8 cellular contexts compared by ENCODE assay signal in genomic region chr1:26530540-26530897, GRCh38. TPM values are rescaled to one million over a fixed set of nuclear protein-coding genes. Genes with fewer than 3 reads are reported as not detected.
DNase-seq lines count a peak whose midpoint lies in the region; ATAC-seq, FAIRE-seq and TF ChIP-seq lines count a peak whose summit lies in the region.

No MANE protein-coding gene starts in this region.

- DNase-seq in GM06990 (ENCODE audit: extremely low read depth, insufficient read length) (no peak), endothelial cell of umbilical vein (ENCODE audit: low read depth, low spot score) (no peak), progenitor cell of endocrine pancreas (ENCODE audit: low spot score, unreplicated experiment) (no peak), NCI-H510A treated with DMSO at 0.1 percent for 48 hours (lab: John Stamatoyannopoulos, UW) (no peak)
- no peak for DNase-seq in activated CD4-positive, alpha-beta T cell treated with anti-CD3 and anti-CD28 coated beads for 4 hours
- DNase-seq in stimulated activated CD8-positive, alpha-beta memory T cell treated with anti-CD3 and anti-CD28 coated beads, Interleukin-4, amount 100 ng/mL, for 48 hours = no peak

- ATAC-seq in GM18907 (IDR thresholded peaks at IDR 0.05; ENCODE audit: unreplicated experiment) = no peak

- H3K4me3 Mint-ChIP-seq in progenitor cell of endocrine pancreas (ENCODE audit: low read depth) = peak overlapping the region; percentile 81

- dilution Hi-C loops in endothelial cell of umbilical vein (cut with MboI; ENCODE audit: extremely low pct_ligation_motif_present, low sequenced_read_pairs) = no loop called here

- H3K36me3 Mint-ChIP-seq in progenitor cell of endocrine pancreas (ENCODE audit: insufficient read depth) = no peaks in the 10 kb centered on the region

- no peaks in the 10 kb centered on the region for H3K9me1 ChIP-seq in endothelial cell of umbilical vein (replicated peaks; ENCODE audit: control insufficient read depth, extremely low read depth, insufficient read depth, low read length)

- peak overlapping the region; percentile 80 for H3K4me3 ChIP-seq in GM06990 (replicated peaks; ENCODE audit: low read depth, low read length)
- H3K4me3 ChIP-seq in OCI-LY1 (ENCODE audit: low read depth, low read length, poor library complexity, severe bottlenecking) = peak overlapping the region; percentile 60
- H3K4me3 ChIP-seq in endothelial cell of umbilical vein (replicated peaks in 1 of 3; ENCODE audit: insufficient read depth in 1 of 3, low read depth in 1 of 3, low read length in 3 of 3) = peak overlapping the region in 2 of 3 experiments; percentile 50 to 70

- TF ChIP-seq POLR2A in endothelial cell of umbilical vein (IDR thresholded peaks at IDR 0.05; ENCODE audit: low read depth, low read length) = no peak

- CTCF ChIA-PET in endothelial cell of umbilical vein (lab: Charles Lee) = interaction anchor here (1.5 to 3.7 kb wide), 2 partner anchors 9 to 30 kb away, joined by 16 to 30 read pairs; no protein-coding TSS in a partner anchor

- intact Hi-C loops in endothelial cell of umbilical vein (cut with micrococcal nuclease) = no loop called here

- H3K4me2 ChIP-seq in OCI-LY1 (ENCODE audit: low read length) = peak overlapping the region; percentile 67
- H3K4me2 ChIP-seq in endothelial cell of umbilical vein (ENCODE audit: insufficient read depth, low read length) = peak overlapping the region; percentile 42

- H3K27ac Mint-ChIP-seq in progenitor cell of endocrine pancreas = peak overlapping the region; percentile 84

- H4K20me1 ChIP-seq in OCI-LY1 (ENCODE audit: insufficient read depth, low read length) = no peaks in the 10 kb centered on the region
- H4K20me1 ChIP-seq in endothelial cell of umbilical vein (replicated peaks; ENCODE audit: control insufficient read depth, extremely low read depth, insufficient read depth, low read length) = no peaks in the 10 kb centered on the region

- H3F3A ChIP-seq in OCI-LY1 (ENCODE audit: insufficient read depth, low read length) = no peaks in the 10 kb centered on the region

- no peak for TF ChIP-seq CTCF in GM06990 (IDR thresholded peaks at IDR 0.05; ENCODE audit: insufficient read depth, low read length, poor library complexity, severe bottlenecking)
- TF ChIP-seq CTCF in OCI-LY1 (IDR thresholded peaks at IDR 0.05; ENCODE audit: low read length) = no peak
- TF ChIP-seq CTCF in endothelial cell of umbilical vein (IDR thresholded peaks at IDR 0.05; ENCODE audit: extremely low read depth in 1 of 2, insufficient read depth in 1 of 2, low read depth in 1 of 2, low read length in 2 of 2) = no peak
- no peak for TF ChIP-seq CTCF in progenitor cell of endocrine pancreas (IDR thresholded peaks at IDR 0.05; ENCODE audit: unreplicated experiment)

- peak overlapping the region; percentile 72 for H3K9ac ChIP-seq in OCI-LY1 (ENCODE audit: low read length)
- H3K9ac ChIP-seq in endothelial cell of umbilical vein (replicated peaks; ENCODE audit: extremely low read depth, insufficient read depth, low read length) = no peak overlapping the region

- peaks cover 35% of the 10 kb centered on the region for H3K4me1 ChIP-seq in OCI-LY1 (ENCODE audit: insufficient read depth, low read length, severe bottlenecking)
- peaks cover 10% of the 10 kb centered on the region for H3K4me1 ChIP-seq in endothelial cell of umbilical vein (ENCODE audit: control insufficient read depth, extremely low read depth, insufficient read depth, low read length)

- H2AFZ ChIP-seq in OCI-LY1 (ENCODE audit: low read length) (no peak overlapping the region), endothelial cell of umbilical vein (ENCODE audit: low read depth, low read length) (peak overlapping the region; percentile 97)

- H3K4me1 Mint-ChIP-seq in progenitor cell of endocrine pancreas (ENCODE audit: low read depth) = peaks cover 15% of the 10 kb centered on the region

- H3K27ac ChIP-seq in OCI-LY1 (ENCODE audit: low read depth, low read length, poor library complexity, severe bottlenecking) = peak overlapping the region; percentile 45
- H3K27ac ChIP-seq in endothelial cell of umbilical vein (ENCODE audit: insufficient read depth, low read depth, low read length) = no peak overlapping the region

- no peaks in the 10 kb centered on the region; the same call in 1 of the 2 replicates for H3K36me3 ChIP-seq in GM06990 (ENCODE audit: control insufficient read depth, insufficient read depth, low read length)
- no peaks in the 10 kb centered on the region for H3K36me3 ChIP-seq in OCI-LY1 (ENCODE audit: insufficient read depth, low read length)
- no peaks in the 10 kb centered on the region for H3K36me3 ChIP-seq in endothelial cell of umbilical vein (ENCODE audit: control insufficient read depth in 2 of 2, extremely low read depth in 1 of 2, insufficient read depth in 2 of 2, low read length in 2 of 2)

- peaks cover 3% of the 10 kb centered on the region for H3K27me3 Mint-ChIP-seq in progenitor cell of endocrine pancreas

- H3K9me3 Mint-ChIP-seq in progenitor cell of endocrine pancreas (ENCODE audit: low read depth) = no peaks in the 10 kb centered on the region

- no peak for FAIRE-seq in endothelial cell of umbilical vein (lab: Jason Lieb, UNC)

- BruUV-seq in endothelial cell of umbilical vein (replicated peaks; lab: Mats Ljungman, UMichigan) = no TSS peak

- no peaks in the 10 kb centered on the region for H3K79me2 ChIP-seq in OCI-LY1 (ENCODE audit: insufficient read depth, low read length)
- no peaks in the 10 kb centered on the region for H3K79me2 ChIP-seq in endothelial cell of umbilical vein (ENCODE audit: control insufficient read depth, insufficient read depth, low read length)

- POLR2A ChIA-PET in endothelial cell of umbilical vein (lab: Charles Lee) = no interaction called here

- no peaks in the 10 kb centered on the region for H3K27me3 ChIP-seq in GM06990 (replicated peaks; ENCODE audit: control insufficient read depth, insufficient read depth, low read length)
- no peaks in the 10 kb centered on the region for H3K27me3 ChIP-seq in OCI-LY1 (ENCODE audit: insufficient read depth, low read length)
- H3K27me3 ChIP-seq in endothelial cell of umbilical vein (ENCODE audit: control insufficient read depth in 2 of 2, insufficient read depth in 2 of 2, low read length in 2 of 2) = no peaks in the 10 kb centered on the region

- no peaks in the 10 kb centered on the region for H3K9me3 ChIP-seq in OCI-LY1 (ENCODE audit: low read length)
- H3K9me3 ChIP-seq in endothelial cell of umbilical vein (replicated peaks; ENCODE audit: control insufficient read depth, insufficient read depth, low read length) = no peaks in the 10 kb centered on the region

- H3K9me2 ChIP-seq in OCI-LY1 (ENCODE audit: low read depth, low read length) = no peaks in the 10 kb centered on the region

TF ChIP-seq in endothelial cell of umbilical vein, 7 proteins besides CTCF, POLR2A, EP300 and RAD21:
- no peak for TF ChIP-seq GATA2 (IDR thresholded peaks at IDR 0.05; ENCODE audit: insufficient read depth, insufficient read length, low read depth, low read length)
- TF ChIP-seq FOS (IDR thresholded peaks at IDR 0.05; ENCODE audit: borderline replicate concordance, insufficient read depth, low read length) = no peak

RNA-seq across cellular contexts. Expression of gene RPS6KA1, which starts 1.0 kb away (rescaled TPM):
- total RNA-seq in endothelial cell of umbilical vein (13.3 and 15.5 TPM in 2 replicates), progenitor cell of endocrine pancreas (26.7 and 29.6 TPM in 2 replicates)
- polyA plus RNA-seq in endothelial cell of umbilical vein = 6.7 and 7.2 TPM in 2 replicates
- 8.1 and 9.0 TPM in 2 replicates for polyA plus RNA-seq in endothelial cell of umbilical vein (2011; cell fraction: cytosol; rRNA removed)
- polyA plus RNA-seq in endothelial cell of umbilical vein (2011; cell fraction: nucleus; rRNA removed) = 8.5 and 9.3 TPM in 2 replicates
- polyA plus RNA-seq in endothelial cell of umbilical vein (2012) = 11.7 and 11.9 TPM in 2 replicates
- 10.0 and 13.6 TPM in 2 replicates for polyA minus RNA-seq in endothelial cell of umbilical vein
- polyA minus RNA-seq in endothelial cell of umbilical vein (2011; cell fraction: cytosol; rRNA and poly(A)+ RNA removed) = 58.2 TPM
- polyA minus RNA-seq in endothelial cell of umbilical vein (2011; cell fraction: nucleus; rRNA and poly(A)+ RNA removed) = 5.5 and 6.9 TPM in 2 replicates

RNA-seq across cellular contexts. Expression of gene HMGN2, which starts 58.3 kb away (rescaled TPM):
- 562 and 580 TPM in 2 replicates for total RNA-seq in endothelial cell of umbilical vein
- 183 and 240 TPM in 2 replicates for polyA plus RNA-seq in endothelial cell of umbilical vein
- polyA plus RNA-seq in endothelial cell of umbilical vein (2011; cell fraction: cytosol; rRNA removed) = 388 and 410 TPM in 2 replicates
- 330 and 421 TPM in 2 replicates for polyA plus RNA-seq in endothelial cell of umbilical vein (2011; cell fraction: nucleus; rRNA removed)
- 258 and 540 TPM in 2 replicates for polyA plus RNA-seq in endothelial cell of umbilical vein (2012)
- polyA minus RNA-seq in endothelial cell of umbilical vein = 87.6 and 88.7 TPM in 2 replicates
- 144 TPM for polyA minus RNA-seq in endothelial cell of umbilical vein (2011; cell fraction: cytosol; rRNA and poly(A)+ RNA removed)
- 95.4 and 119 TPM in 2 replicates for polyA minus RNA-seq in endothelial cell of umbilical vein (2011; cell fraction: nucleus; rRNA and poly(A)+ RNA removed)
- total RNA-seq in progenitor cell of endocrine pancreas = 444 and 446 TPM in 2 replicates
